In the genomic region with DNA sequence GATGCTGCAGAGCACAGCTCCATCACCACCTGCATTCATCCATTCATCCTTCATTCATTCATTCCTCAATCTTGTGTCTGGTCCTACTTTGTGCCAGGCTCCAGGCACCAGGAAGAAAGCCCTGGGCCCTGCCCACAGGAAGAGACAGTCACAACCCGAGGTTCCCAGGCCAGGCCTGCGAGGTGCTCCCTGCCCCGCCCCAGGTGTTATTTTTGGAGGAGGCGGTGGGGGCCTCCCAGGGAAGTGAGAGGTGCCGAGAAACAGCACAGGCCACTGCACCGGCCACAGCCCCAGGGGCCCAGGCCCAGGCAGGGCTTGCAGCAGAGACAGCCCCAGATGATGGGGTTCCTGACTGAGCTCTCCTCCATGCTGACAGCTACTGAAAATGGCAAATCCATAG, we compare ENCODE assay signal across 1 cellular context.
TF ChIP-seq lines count a peak whose summit lies in the region.

No MANE protein-coding gene starts in this region.

TF ChIP-seq in H1, 55 proteins besides CTCF, POLR2A, EP300 and RAD21 (continued from another document):
- TF ChIP-seq, protein P1, sequence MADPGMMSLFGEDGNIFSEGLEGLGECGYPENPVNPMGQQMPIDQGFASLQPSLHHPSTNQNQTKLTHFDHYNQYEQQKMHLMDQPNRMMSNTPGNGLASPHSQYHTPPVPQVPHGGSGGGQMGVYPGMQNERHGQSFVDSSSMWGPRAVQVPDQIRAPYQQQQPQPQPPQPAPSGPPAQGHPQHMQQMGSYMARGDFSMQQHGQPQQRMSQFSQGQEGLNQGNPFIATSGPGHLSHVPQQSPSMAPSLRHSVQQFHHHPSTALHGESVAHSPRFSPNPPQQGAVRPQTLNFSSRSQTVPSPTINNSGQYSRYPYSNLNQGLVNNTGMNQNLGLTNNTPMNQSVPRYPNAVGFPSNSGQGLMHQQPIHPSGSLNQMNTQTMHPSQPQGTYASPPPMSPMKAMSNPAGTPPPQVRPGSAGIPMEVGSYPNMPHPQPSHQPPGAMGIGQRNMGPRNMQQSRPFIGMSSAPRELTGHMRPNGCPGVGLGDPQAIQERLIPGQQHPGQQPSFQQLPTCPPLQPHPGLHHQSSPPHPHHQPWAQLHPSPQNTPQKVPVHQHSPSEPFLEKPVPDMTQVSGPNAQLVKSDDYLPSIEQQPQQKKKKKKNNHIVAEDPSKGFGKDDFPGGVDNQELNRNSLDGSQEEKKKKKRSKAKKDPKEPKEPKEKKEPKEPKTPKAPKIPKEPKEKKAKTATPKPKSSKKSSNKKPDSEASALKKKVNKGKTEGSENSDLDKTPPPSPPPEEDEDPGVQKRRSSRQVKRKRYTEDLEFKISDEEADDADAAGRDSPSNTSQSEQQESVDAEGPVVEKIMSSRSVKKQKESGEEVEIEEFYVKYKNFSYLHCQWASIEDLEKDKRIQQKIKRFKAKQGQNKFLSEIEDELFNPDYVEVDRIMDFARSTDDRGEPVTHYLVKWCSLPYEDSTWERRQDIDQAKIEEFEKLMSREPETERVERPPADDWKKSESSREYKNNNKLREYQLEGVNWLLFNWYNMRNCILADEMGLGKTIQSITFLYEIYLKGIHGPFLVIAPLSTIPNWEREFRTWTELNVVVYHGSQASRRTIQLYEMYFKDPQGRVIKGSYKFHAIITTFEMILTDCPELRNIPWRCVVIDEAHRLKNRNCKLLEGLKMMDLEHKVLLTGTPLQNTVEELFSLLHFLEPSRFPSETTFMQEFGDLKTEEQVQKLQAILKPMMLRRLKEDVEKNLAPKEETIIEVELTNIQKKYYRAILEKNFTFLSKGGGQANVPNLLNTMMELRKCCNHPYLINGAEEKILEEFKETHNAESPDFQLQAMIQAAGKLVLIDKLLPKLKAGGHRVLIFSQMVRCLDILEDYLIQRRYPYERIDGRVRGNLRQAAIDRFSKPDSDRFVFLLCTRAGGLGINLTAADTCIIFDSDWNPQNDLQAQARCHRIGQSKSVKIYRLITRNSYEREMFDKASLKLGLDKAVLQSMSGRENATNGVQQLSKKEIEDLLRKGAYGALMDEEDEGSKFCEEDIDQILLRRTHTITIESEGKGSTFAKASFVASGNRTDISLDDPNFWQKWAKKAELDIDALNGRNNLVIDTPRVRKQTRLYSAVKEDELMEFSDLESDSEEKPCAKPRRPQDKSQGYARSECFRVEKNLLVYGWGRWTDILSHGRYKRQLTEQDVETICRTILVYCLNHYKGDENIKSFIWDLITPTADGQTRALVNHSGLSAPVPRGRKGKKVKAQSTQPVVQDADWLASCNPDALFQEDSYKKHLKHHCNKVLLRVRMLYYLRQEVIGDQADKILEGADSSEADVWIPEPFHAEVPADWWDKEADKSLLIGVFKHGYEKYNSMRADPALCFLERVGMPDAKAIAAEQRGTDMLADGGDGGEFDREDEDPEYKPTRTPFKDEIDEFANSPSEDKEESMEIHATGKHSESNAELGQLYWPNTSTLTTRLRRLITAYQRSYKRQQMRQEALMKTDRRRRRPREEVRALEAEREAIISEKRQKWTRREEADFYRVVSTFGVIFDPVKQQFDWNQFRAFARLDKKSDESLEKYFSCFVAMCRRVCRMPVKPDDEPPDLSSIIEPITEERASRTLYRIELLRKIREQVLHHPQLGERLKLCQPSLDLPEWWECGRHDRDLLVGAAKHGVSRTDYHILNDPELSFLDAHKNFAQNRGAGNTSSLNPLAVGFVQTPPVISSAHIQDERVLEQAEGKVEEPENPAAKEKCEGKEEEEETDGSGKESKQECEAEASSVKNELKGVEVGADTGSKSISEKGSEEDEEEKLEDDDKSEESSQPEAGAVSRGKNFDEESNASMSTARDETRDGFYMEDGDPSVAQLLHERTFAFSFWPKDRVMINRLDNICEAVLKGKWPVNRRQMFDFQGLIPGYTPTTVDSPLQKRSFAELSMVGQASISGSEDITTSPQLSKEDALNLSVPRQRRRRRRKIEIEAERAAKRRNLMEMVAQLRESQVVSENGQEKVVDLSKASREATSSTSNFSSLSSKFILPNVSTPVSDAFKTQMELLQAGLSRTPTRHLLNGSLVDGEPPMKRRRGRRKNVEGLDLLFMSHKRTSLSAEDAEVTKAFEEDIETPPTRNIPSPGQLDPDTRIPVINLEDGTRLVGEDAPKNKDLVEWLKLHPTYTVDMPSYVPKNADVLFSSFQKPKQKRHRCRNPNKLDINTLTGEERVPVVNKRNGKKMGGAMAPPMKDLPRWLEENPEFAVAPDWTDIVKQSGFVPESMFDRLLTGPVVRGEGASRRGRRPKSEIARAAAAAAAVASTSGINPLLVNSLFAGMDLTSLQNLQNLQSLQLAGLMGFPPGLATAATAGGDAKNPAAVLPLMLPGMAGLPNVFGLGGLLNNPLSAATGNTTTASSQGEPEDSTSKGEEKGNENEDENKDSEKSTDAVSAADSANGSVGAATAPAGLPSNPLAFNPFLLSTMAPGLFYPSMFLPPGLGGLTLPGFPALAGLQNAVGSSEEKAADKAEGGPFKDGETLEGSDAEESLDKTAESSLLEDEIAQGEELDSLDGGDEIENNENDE (IDR thresholded peaks at IDR 0.05; ENCODE audit: insufficient replicate concordance, low read length) = no peak
- no peak for TF ChIP-seq BCL11A (IDR thresholded peaks at IDR 0.05; ENCODE audit: low read depth in 2 of 2, low read length in 2 of 2)
- TF ChIP-seq, protein P2, sequence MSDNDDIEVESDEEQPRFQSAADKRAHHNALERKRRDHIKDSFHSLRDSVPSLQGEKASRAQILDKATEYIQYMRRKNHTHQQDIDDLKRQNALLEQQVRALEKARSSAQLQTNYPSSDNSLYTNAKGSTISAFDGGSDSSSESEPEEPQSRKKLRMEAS (IDR thresholded peaks at IDR 0.05) = no peak
- no peak for TF ChIP-seq EGR1 (IDR thresholded peaks at IDR 0.05; ENCODE audit: borderline replicate concordance, low read depth, low read length)
- no peak for TF ChIP-seq FOSL1 (IDR thresholded peaks at IDR 0.05; ENCODE audit: insufficient read depth, low read depth, low read length)
